In genomic region chr17:35025541-35025940, GRCh38 we compare ENCODE assay signal across 14 cellular contexts. TPM values are rescaled to one million over a fixed set of nuclear protein-coding genes. Genes with fewer than 3 reads are reported as not detected.
DNase-seq lines count a peak whose midpoint lies in the region; ATAC-seq, FAIRE-seq and TF ChIP-seq lines count a peak whose summit lies in the region.
"Had no signal": no experiment of that assay in that cellular context is flagged by ENCODE, and none has a peak within 500 bp of the region (broad histone marks: within the 10 kb centered on the region; RNA-seq: fewer than 3 reads in every experiment).

No MANE protein-coding gene starts in this region.

- H3K36me3 ChIP-seq in CD4-positive, alpha-beta memory T cell (ENCODE audit: insufficient read depth, low read length), result peaks cover 5% of the 10 kb centered on the region
- peaks cover 24% of the 10 kb centered on the region; the same call in 1 of the 2 replicates for H3K36me3 ChIP-seq in PC-3 (ENCODE audit: low read depth, low read length)
- peaks cover 0 to 18% (median 10%) of the 10 kb centered on the region in 3 experiments for H3K36me3 ChIP-seq in naive thymus-derived CD4-positive, alpha-beta T cell (ENCODE audit: control insufficient read depth in 2 of 3, insufficient read depth in 3 of 3, low read length in 3 of 3)
- H3K36me3 ChIP-seq in kidney (ENCODE audit: control insufficient read depth in 1 of 2, insufficient read depth in 2 of 2, low read length in 2 of 2), result peaks cover 6 to 11% of the 10 kb centered on the region in 2 donors

- no TSS peak for BruUV-seq in PC-3 (replicated peaks; lab: Mats Ljungman, UMichigan)

- H3K4me1 ChIP-seq in CD4-positive, alpha-beta memory T cell (ENCODE audit: insufficient read depth, low read length), result peaks cover 50% of the 10 kb centered on the region
- H3K4me1 ChIP-seq in PC-3 (ENCODE audit: insufficient read depth, low read length) (peaks cover 50% of the 10 kb centered on the region), kidney (ENCODE audit: control insufficient read depth in 1 of 2, insufficient read depth in 1 of 2, low read depth in 1 of 2, low read length in 2 of 2) (peaks cover 4 to 7% of the 10 kb centered on the region in 2 donors)
- H3K4me1 ChIP-seq in naive thymus-derived CD4-positive, alpha-beta T cell (ENCODE audit: control insufficient read depth in 2 of 2, insufficient read depth in 2 of 2, low read length in 2 of 2), result peaks cover 28 to 38% of the 10 kb centered on the region in 2 donors

- no peaks in the 10 kb centered on the region for H3K9me3 Mint-ChIP-seq in CD4-positive, alpha-beta memory T cell
- H3K9me3 Mint-ChIP-seq in naive thymus-derived CD4-positive, alpha-beta T cell, result no peaks in the 10 kb centered on the region

- H3K4me1 Mint-ChIP-seq in CD4-positive, alpha-beta memory T cell, result peaks cover 44 to 56% (median 48%) of the 10 kb centered on the region in 4 donors
- H3K4me1 Mint-ChIP-seq in naive thymus-derived CD4-positive, alpha-beta T cell, result peaks cover 28 to 69% (median 54%) of the 10 kb centered on the region in 7 donors

- peaks cover 26% of the 10 kb centered on the region; the same call in 1 of the 2 replicates for H3K79me2 ChIP-seq in PC-3 (ENCODE audit: low read length)

- no peak overlapping the region for H3K27ac ChIP-seq in CD4-positive, alpha-beta memory T cell (ENCODE audit: low read depth, low read length)
- peak overlapping the region; percentile 51 for H3K27ac ChIP-seq in PC-3 (ENCODE audit: low read length)
- H3K27ac ChIP-seq in caudate nucleus (ENCODE audit: low read depth, low read length), result peak overlapping the region; percentile 84
- no peak overlapping the region for H3K27ac ChIP-seq in naive thymus-derived CD4-positive, alpha-beta T cell (ENCODE audit: low read depth, low read length)
- no peak overlapping the region for H3K27ac ChIP-seq in kidney (ENCODE audit: low read depth in 2 of 2, low read length in 2 of 2)

- no peaks in the 10 kb centered on the region for H3F3A ChIP-seq in PC-3 (ENCODE audit: low read length, unreplicated experiment)

- intact Hi-C loops in CD4-positive, alpha-beta memory T cell (cut with micrococcal nuclease), result no loop called here
- intact Hi-C loops in PC-3 (cut with micrococcal nuclease) (no loop called here), kidney (cut with DNase I) (no loop called here)
- intact Hi-C loops in naive thymus-derived CD4-positive, alpha-beta T cell (cut with micrococcal nuclease), result no loop called here

- DNase-seq in CD4-positive, alpha-beta memory T cell, result no peak
- DNase-seq in PC-3 (peak; percentile 47), caudate nucleus (lab: John Stamatoyannopoulos, UW) (no peak), kidney (no peak), activated gamma-delta T cell (lab: John Stamatoyannopoulos, UW) (no peak), NCI-H2171 (lab: John Stamatoyannopoulos, UW) (no peak)
- no peak for DNase-seq in naive thymus-derived CD4-positive, alpha-beta T cell
- DNase-seq: GDM1, NCI-H146, NCI-H2081, NCI-H510A, NCI-H774 had no signal

- H3K27me3 ChIP-seq in CD4-positive, alpha-beta memory T cell (ENCODE audit: insufficient read depth, low read length), result no peaks in the 10 kb centered on the region
- no peaks in the 10 kb centered on the region for H3K27me3 ChIP-seq in PC-3 (ENCODE audit: low read length)
- H3K27me3 ChIP-seq in naive thymus-derived CD4-positive, alpha-beta T cell (ENCODE audit: control insufficient read depth in 2 of 2, insufficient read depth in 2 of 2, low read length in 2 of 2), result no peaks in the 10 kb centered on the region

- peak overlapping the region; percentile 15 to 97 (median 68) for H3K27ac Mint-ChIP-seq in CD4-positive, alpha-beta memory T cell
- peak overlapping the region in 6 of 9 donors; percentile 56 to 97 (median 94) for H3K27ac Mint-ChIP-seq in naive thymus-derived CD4-positive, alpha-beta T cell

- H3K9me2 ChIP-seq in PC-3 (replicated peaks; ENCODE audit: low read length), result no peaks in the 10 kb centered on the region

- no peak overlapping the region for H3K4me3 Mint-ChIP-seq in CD4-positive, alpha-beta memory T cell
- no peak overlapping the region for H3K4me3 Mint-ChIP-seq in naive thymus-derived CD4-positive, alpha-beta T cell

- FAIRE-seq in kidney (lab: Jason Lieb, UNC), result no peak
- FAIRE-seq: GM12891, H1 had no signal

- H3K9me3 ChIP-seq in CD4-positive, alpha-beta memory T cell (ENCODE audit: control insufficient read depth in 1 of 2, low read length in 2 of 2), result no peaks in the 10 kb centered on the region
- H3K9me3 ChIP-seq in PC-3 (ENCODE audit: low read length) (no peaks in the 10 kb centered on the region), kidney (ENCODE audit: control insufficient read depth in 1 of 2, low read length in 2 of 2) (no peaks in the 10 kb centered on the region)
- H3K9me3 ChIP-seq in naive thymus-derived CD4-positive, alpha-beta T cell (ENCODE audit: control insufficient read depth in 2 of 3, low read length in 3 of 3), result no peaks in the 10 kb centered on the region

- POLR2A ChIA-PET in CD4-positive, alpha-beta memory T cell (lab: Charles Lee; ENCODE audit: partially characterized antibody), result interaction anchor here (0.8 to 3.2 kb wide), 6 partner anchors 9 to 64 kb away, joined by 3 to 15 read pairs (median 4); partner anchors contain the start of gene RFFL
- POLR2A ChIA-PET in PC-3 (lab: Charles Lee; ENCODE audit: unreplicated experiment), result interaction anchor here (0.6 kb wide), 1 partner anchor 52 kb away, joined by 3 read pairs; no protein-coding TSS in a partner anchor
- POLR2A ChIA-PET in naive thymus-derived CD4-positive, alpha-beta T cell (lab: Charles Lee), result interaction anchor here (0.6 to 1.6 kb wide), 8 partner anchors 15 to 64 kb away, joined by 3 to 6 read pairs (median 4); no protein-coding TSS in a partner anchor

- no peak for TF ChIP-seq CTCF in PC-3 (conservative IDR thresholded peaks at IDR 0.05; ENCODE audit: low read depth, low read length)
- no peak for TF ChIP-seq CTCF in kidney (IDR thresholded peaks at IDR 0.05; ENCODE audit: borderline replicate concordance, extremely low read depth, insufficient read depth)

- no peaks in the 10 kb centered on the region for H3K27me3 Mint-ChIP-seq in CD4-positive, alpha-beta memory T cell
- H3K27me3 Mint-ChIP-seq in naive thymus-derived CD4-positive, alpha-beta T cell, result no peaks in the 10 kb centered on the region

- CTCF ChIA-PET in CD4-positive, alpha-beta memory T cell (lab: Charles Lee; ENCODE audit: partially characterized antibody), result interaction anchor here (1.0 to 2.1 kb wide), 2 partner anchors 17 to 38 kb away, joined by 5 to 8 read pairs; partner anchors contain the start of gene RFFL
- CTCF ChIA-PET in PC-3 (lab: Charles Lee), result no interaction called here
- CTCF ChIA-PET in naive thymus-derived CD4-positive, alpha-beta T cell (lab: Charles Lee), result interaction anchor here (1.0 kb wide), 1 partner anchor 38 kb away, joined by 4 read pairs; the partner anchor contains the start of gene RFFL

- no peak overlapping the region for H2AFZ ChIP-seq in PC-3 (ENCODE audit: low read length)

- H3K9ac ChIP-seq in PC-3 (ENCODE audit: low read length) (no peak overlapping the region), kidney (ENCODE audit: low read length in 2 of 2) (no peak overlapping the region)

- no peak overlapping the region for H3K4me2 ChIP-seq in PC-3 (ENCODE audit: low read length)

- peaks cover 12 to 38% of the 10 kb centered on the region in 2 donors for H3K36me3 Mint-ChIP-seq in CD4-positive, alpha-beta memory T cell
- peaks cover 0 to 31% (median 10%) of the 10 kb centered on the region in 5 donors for H3K36me3 Mint-ChIP-seq in naive thymus-derived CD4-positive, alpha-beta T cell

- H3K4me3 ChIP-seq in CD4-positive, alpha-beta memory T cell (ENCODE audit: low read length in 2 of 2), result no peak overlapping the region
- H3K4me3 ChIP-seq in PC-3 (ENCODE audit: low read length) (no peak overlapping the region), kidney (ENCODE audit: low read length in 2 of 2) (no peak overlapping the region)
- H3K4me3 ChIP-seq in naive thymus-derived CD4-positive, alpha-beta T cell (ENCODE audit: low read length), result no peak overlapping the region

- ATAC-seq in PC-3, result no peak
- no peak for ATAC-seq in naive thymus-derived CD4-positive, alpha-beta T cell

- no peaks in the 10 kb centered on the region for H4K20me1 ChIP-seq in PC-3 (ENCODE audit: low read length)

RNA-seq across cellular contexts. Expression of gene RFFL, which starts 38.0 kb away (rescaled TPM):
- 10 to 100 TPM; 72.1 to 82.3 TPM for total RNA-seq in CD4-positive, alpha-beta memory T cell
- 10 to 100 TPM; 48.3 to 51.0 TPM for polyA plus RNA-seq in CD4-positive, alpha-beta memory T cell
- 37.7 and 46.4 TPM in 2 replicates for total RNA-seq in PC-3 (2014; rRNA removed)
- 10 to 100 TPM; 45.0 to 74.7 (median 55.7) TPM for total RNA-seq in naive thymus-derived CD4-positive, alpha-beta T cell
- polyA plus RNA-seq in naive thymus-derived CD4-positive, alpha-beta T cell, result 10 to 100 TPM; 36.4 to 47.1 TPM
- 29.0 TPM for total RNA-seq in kidney
- polyA plus RNA-seq in kidney (ENCODE audit: insufficient read depth, low read depth, low replicate concordance), result 15.7 TPM

RNA-seq across cellular contexts. Expression of gene LIG3, which starts 45.2 kb away (rescaled TPM):
- total RNA-seq in CD4-positive, alpha-beta memory T cell, result 10 to 100 TPM; 41.9 to 50.8 TPM
- 10 to 100 TPM in 1 of 2 donors, 1 to 10 TPM in 1; 7.7 to 16.3 TPM for polyA plus RNA-seq in CD4-positive, alpha-beta memory T cell
- total RNA-seq in PC-3 (2014; rRNA removed) (43.2 and 53.6 TPM in 2 replicates), kidney (34.1 TPM)
- total RNA-seq in naive thymus-derived CD4-positive, alpha-beta T cell, result 10 to 100 TPM; 50.2 to 60.3 (median 52.0) TPM
- polyA plus RNA-seq in naive thymus-derived CD4-positive, alpha-beta T cell, result 10 to 100 TPM; 14.4 to 15.0 TPM
- 7.6 TPM for polyA plus RNA-seq in kidney (ENCODE audit: insufficient read depth, low read depth, low replicate concordance)

Comparison
In these comparisons a context has a peak if more than half of its experiments do, and no peak if none do; other contexts are left out.
1. H3K27ac ChIP-seq: peak in PC-3 (single experiment) and caudate nucleus (single experiment); none in CD4-positive, alpha-beta memory T cell (single experiment), naive thymus-derived CD4-positive, alpha-beta T cell (single experiment) and kidney (0 of 2).